In the genomic region with DNA sequence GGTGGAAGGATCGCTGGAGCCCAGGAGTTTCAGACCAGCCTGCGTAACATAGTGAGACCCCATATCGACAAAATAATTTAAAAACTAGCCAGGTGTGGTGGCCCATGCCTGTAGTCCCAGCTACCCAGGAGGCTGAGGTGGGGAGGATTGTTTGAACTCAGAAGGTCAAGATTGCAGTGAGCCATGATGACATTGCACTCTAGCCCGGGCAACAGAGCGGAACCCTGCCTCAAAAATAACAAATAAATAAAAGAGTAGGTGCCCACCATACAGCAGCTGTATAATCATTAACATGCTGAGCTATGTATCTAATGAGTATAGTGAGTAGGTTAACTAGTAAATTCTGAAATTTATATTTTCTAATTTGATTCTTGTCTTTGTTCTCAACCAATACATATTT, we compare ENCODE assay signal across 19 cellular contexts. TPM values are rescaled to one million over a fixed set of nuclear protein-coding genes. Genes with fewer than 3 reads are reported as not detected.
DNase-seq lines count a peak whose midpoint lies in the region; ATAC-seq, FAIRE-seq and TF ChIP-seq lines count a peak whose summit lies in the region.
"Had no signal": no experiment of that assay in that cellular context is flagged by ENCODE, and none has a peak within 500 bp of the region (broad histone marks: within the 10 kb centered on the region; RNA-seq: fewer than 3 reads in every experiment).

No MANE protein-coding gene starts in this region.

- H4K20me1 ChIP-seq in K562 (replicated peaks; ENCODE audit: control insufficient read depth, insufficient read depth, low read length) (peaks cover 6% of the 10 kb centered on the region; the same call in 1 of the 2 replicates), osteoblast (ENCODE audit: insufficient read depth, low read length) (no peaks in the 10 kb centered on the region)

- H3K9me3 Mint-ChIP-seq in effector memory CD8-positive, alpha-beta T cell = no peaks in the 10 kb centered on the region
- H3K9me3 Mint-ChIP-seq: CD4-positive, CD25-positive, alpha-beta regulatory T cell had no signal

- no peaks in the 10 kb centered on the region for H3K27me3 Mint-ChIP-seq in effector memory CD8-positive, alpha-beta T cell
- H3K27me3 Mint-ChIP-seq: CD4-positive, CD25-positive, alpha-beta regulatory T cell had no signal

- ATAC-seq in K562 = peak; percentile 48; the same call in 2 of the 3 replicates
- ATAC-seq in effector memory CD8-positive, alpha-beta T cell (replicated peaks) = no peak
- ATAC-seq: A549, HepG2 had no signal

- no peak for TF ChIP-seq EP300 in K562 (IDR thresholded peaks at IDR 0.05; ENCODE audit: low read length)

- peaks cover 15% of the 10 kb centered on the region for H3K36me3 Mint-ChIP-seq in effector memory CD8-positive, alpha-beta T cell (ENCODE audit: insufficient read depth)

- H3K27ac ChIP-seq in K562 (ENCODE audit: extremely low read depth, low read depth, low read length) (no peak overlapping the region), osteoblast (ENCODE audit: low read depth, low read length) (peak overlapping the region; percentile 79)
- H3K27ac ChIP-seq: A549 had no signal

- H3K27ac Mint-ChIP-seq in effector memory CD8-positive, alpha-beta T cell = no peak overlapping the region
- H3K27ac Mint-ChIP-seq: CD4-positive, CD25-positive, alpha-beta regulatory T cell had no signal

- H3K9me3 ChIP-seq in K562 (replicated peaks; ENCODE audit: control insufficient read depth, insufficient read depth, low read depth, low read length) (no peaks in the 10 kb centered on the region), osteoblast (ENCODE audit: low read depth, low read length) (no peaks in the 10 kb centered on the region)
- H3K9me3 ChIP-seq: A549, HAP-1 had no signal

- H3K4me2 ChIP-seq in K562 (ENCODE audit: insufficient read depth, low read length) (no peak overlapping the region), osteoblast (ENCODE audit: insufficient read depth, low read length) (no peak overlapping the region)
- H3K4me2 ChIP-seq: A549 had no signal

- H2AFZ ChIP-seq in K562 (ENCODE audit: low read depth, low read length) = no peak overlapping the region
- no peak overlapping the region for H2AFZ ChIP-seq in osteoblast (ENCODE audit: low read length)

- no peaks in the 10 kb centered on the region for H3K9me1 ChIP-seq in K562 (ENCODE audit: control insufficient read depth, insufficient read depth, low read length)

- TF ChIP-seq CTCF in K562 (IDR thresholded peaks at IDR 0.05 in 2 of 3, conservative IDR thresholded peaks at IDR 0.05 in 1 of 3; ENCODE audit: insufficient read depth in 2 of 3, low read depth in 1 of 3, low read length in 3 of 3) (no peak), osteoblast (IDR thresholded peaks at IDR 0.05; ENCODE audit: extremely low read depth, low read depth, low read length) (no peak)

- WGBS in K562 (ENCODE audit: insufficient coverage, low coverage, missing lambda C conversion rate) = 56% methylated on average over 4 of the region's 5 CpGs

- no peak overlapping the region for H3K9ac ChIP-seq in K562 (ENCODE audit: insufficient read depth in 1 of 2, low read depth in 2 of 2, low read length in 2 of 2)

- TF ChIP-seq RAD21 in K562 (CRISPR knock-in tag; conservative IDR thresholded peaks at IDR 0.05 in 1 of 2, IDR thresholded peaks at IDR 0.05 in 1 of 2) = no peak

- no peak overlapping the region for H3K4me3 ChIP-seq in K562
- no peak overlapping the region for H3K4me3 ChIP-seq in osteoblast (ENCODE audit: insufficient read depth, low read length)
- H3K4me3 ChIP-seq: A549, HAP-1 had no signal

- no TSS peak for BruUV-seq in K562 (replicated peaks; lab: Mats Ljungman, UMichigan)

- H3K4me1 ChIP-seq in K562 (replicated peaks in 1 of 2; ENCODE audit: control insufficient read depth in 2 of 2, insufficient read depth in 2 of 2, low read length in 2 of 2) = peaks cover 3 to 13% of the 10 kb centered on the region in 2 experiments; a peak in 3 of 5 replicates
- H3K4me1 ChIP-seq in osteoblast (ENCODE audit: insufficient read depth, low read length) = peaks cover 19% of the 10 kb centered on the region
- H3K4me1 ChIP-seq: A549, HAP-1 had no signal

- H3K79me2 ChIP-seq in K562 (ENCODE audit: control insufficient read depth, insufficient read depth, low read length) (no peaks in the 10 kb centered on the region), osteoblast (ENCODE audit: insufficient read depth, low read length) (no peaks in the 10 kb centered on the region)

- no peak for FAIRE-seq in K562 (lab: Jason Lieb, UNC)
- FAIRE-seq: A549, GM12892, H1, HepG2, HTR-8/SVneo had no signal

- H3K4me1 Mint-ChIP-seq in effector memory CD8-positive, alpha-beta T cell (ENCODE audit: low read depth in 2 of 2) = no peaks in the 10 kb centered on the region
- H3K4me1 Mint-ChIP-seq: CD4-positive, CD25-positive, alpha-beta regulatory T cell had no signal

- H3K27me3 ChIP-seq in K562 (ENCODE audit: control insufficient read depth in 2 of 2, insufficient read depth in 2 of 2, low read length in 2 of 2) (0 out of 5 replicates have a peak, but pooled peaks cover 0 to 2% of the 10 kb centered on the region in 2 experiments), osteoblast (ENCODE audit: insufficient read depth, low read length) (no peaks in the 10 kb centered on the region)

- H3K4me3 Mint-ChIP-seq in effector memory CD8-positive, alpha-beta T cell = no peak overlapping the region
- H3K4me3 Mint-ChIP-seq: CD4-positive, CD25-positive, alpha-beta regulatory T cell had no signal

- intact Hi-C loops in K562 (cut with micrococcal nuclease) = no loop called here
- intact Hi-C loops in posterior cingulate gyrus (cut with DNase I) = no loop called here

- no peak for TF ChIP-seq POLR2A in K562 (conservative IDR thresholded peaks at IDR 0.05)

- peaks cover 16% of the 10 kb centered on the region; the same call in 1 of the 3 replicates for H3K36me3 ChIP-seq in K562 (ENCODE audit: control insufficient read depth, insufficient read depth, low read length)
- H3K36me3 ChIP-seq in osteoblast (ENCODE audit: insufficient read depth, low read length) = peaks cover 22% of the 10 kb centered on the region

- in situ Hi-C loops in K562 (cut with MboI) = no loop called here

- DNase-seq in DMS53 treated with DMSO at 0.1 percent for 48 hours (lab: John Stamatoyannopoulos, UW; ENCODE audit: unreplicated experiment) = peak; percentile 49
- no peak for DNase-seq in K562 (ENCODE audit: extremely low read depth in 1 of 4, low spot score in 3 of 4)
- peak; percentile 76 for DNase-seq in left kidney (ENCODE audit: low read depth, low spot score)
- DNase-seq in osteoblast (ENCODE audit: insufficient read length, low spot score, missing footprints) = no peak
- no peak for DNase-seq in NCI-H1694 (lab: John Stamatoyannopoulos, UW)
- DNase-seq in effector memory CD8-positive, alpha-beta T cell = no peak
- DNase-seq in EL = no peak
- DNase-seq in posterior cingulate gyrus = no peak
- DNase-seq: Calu3; CD4-positive, CD25-positive, alpha-beta regulatory T cell; DMS 273 treated with DMSO at 0.1 percent for 48 hours; DMS79 treated with DMSO at 0.1 percent for 48 hours; GDM1 had no signal

- POLR2A ChIA-PET in K562 (lab: Yijun Ruan, JAX) = interaction anchor here (0.6 to 3.2 kb wide), 6 partner anchors 10 to 1578 kb away, joined by 3 to 36 read pairs (median 3); partner anchors contain the start of gene ATP6V0E1

- CTCF ChIA-PET in K562 (lab: Yijun Ruan, JAX; ENCODE audit: low intra/inter-chr PET ratio) = no interaction called here

TF ChIP-seq in K562, 482 proteins besides CTCF, POLR2A, EP300 and RAD21 (continues in another document):
- no peak for TF ChIP-seq HDAC6 (IDR thresholded peaks at IDR 0.05; ENCODE audit: low read depth, low read length)

RNA-seq across cellular contexts. Expression of gene ATP6V0E1, which starts 11.0 kb away (rescaled TPM):
- 118 and 124 TPM in 2 replicates for total RNA-seq in K562 (2011; cell fraction: chromatin; rRNA removed; ENCODE audit: low replicate concordance)
- 113 and 119 TPM in 2 replicates for total RNA-seq in K562 (2011; cell fraction: nucleolus; rRNA removed)
- 146 and 237 TPM in 2 replicates for total RNA-seq in K562 (2011; cell fraction: nucleoplasm; rRNA removed)
- total RNA-seq in K562 (2014; rRNA removed) (50.0 and 63.8 TPM in 2 replicates), K562 (2014; rRNA removed; fragmentation: Illumina TruSeq; extraction: Trizol) (111 and 118 TPM in 2 replicates), K562 (2015; rRNA removed; fragmentation: Illumina TruSeq; extraction: Trizol) (108 and 112 TPM in 2 replicates), K562 (2021) (94.1 and 95.9 TPM in 2 replicates), osteoblast (177 and 181 TPM in 2 replicates)
- polyA plus RNA-seq in K562 (2011; rRNA removed) (128 and 173 TPM in 2 replicates), K562 (2014; fragmentation: Illumina TruSeq; extraction: Trizol) (128 and 132 TPM in 2 replicates), K562 (2014; fragmentation: Nextera tagmentation; extraction: Ambion mirVana) (100 to 1,000 TPM; 368 to 395 TPM), K562 (2014; rRNA removed) (82.7 and 108 TPM in 2 replicates)
- polyA plus RNA-seq in K562 (2011; cell fraction: cytosol; rRNA removed) = 67.8 and 95.8 TPM in 2 replicates
- polyA plus RNA-seq in K562 (2011; cell fraction: nucleus; rRNA removed) = 83.5 and 94.0 TPM in 2 replicates
- 159 and 359 TPM in 2 replicates for polyA plus RNA-seq in K562 (2012)
- 81.0 and 108 TPM in 2 replicates for polyA minus RNA-seq in K562 (2011; rRNA and poly(A)+ RNA removed)
- polyA minus RNA-seq in K562 (2011; cell fraction: cytosol; rRNA and poly(A)+ RNA removed) = 20.7 and 53.3 TPM in 2 replicates
- polyA minus RNA-seq in K562 (2011; cell fraction: nucleus; rRNA and poly(A)+ RNA removed) = 28.9 and 30.8 TPM in 2 replicates

RNA-seq across cellular contexts. Expression of gene RPL26L1, which starts 13.3 kb away (rescaled TPM):
- 7.4 and 7.5 TPM in 2 replicates for total RNA-seq in K562 (2011; cell fraction: chromatin; rRNA removed; ENCODE audit: low replicate concordance)
- 12.2 and 13.7 TPM in 2 replicates for total RNA-seq in K562 (2011; cell fraction: nucleolus; rRNA removed)
- total RNA-seq in K562 (2011; cell fraction: nucleoplasm; rRNA removed) = 10.2 and 11.1 TPM in 2 replicates
- total RNA-seq in K562 (2014; rRNA removed) (67.4 and 70.7 TPM in 2 replicates), K562 (2014; rRNA removed; fragmentation: Illumina TruSeq; extraction: Trizol) (92.1 and 105 TPM in 2 replicates), K562 (2015; rRNA removed; fragmentation: Illumina TruSeq; extraction: Trizol) (82.4 and 88.9 TPM in 2 replicates), K562 (2021) (63.7 and 70.8 TPM in 2 replicates), osteoblast (40.4 and 43.8 TPM in 2 replicates)
- polyA plus RNA-seq in K562 (2011; rRNA removed) (110 and 134 TPM in 2 replicates), K562 (2014; fragmentation: Illumina TruSeq; extraction: Trizol) (80.2 and 96.2 TPM in 2 replicates), K562 (2014; fragmentation: Nextera tagmentation; extraction: Ambion mirVana) (100 to 1,000 TPM; 319 to 328 TPM), K562 (2014; rRNA removed) (112 and 124 TPM in 2 replicates)
- polyA plus RNA-seq in K562 (2011; cell fraction: cytosol; rRNA removed) = 73.9 and 87.3 TPM in 2 replicates
- polyA plus RNA-seq in K562 (2011; cell fraction: nucleus; rRNA removed) = 31.9 and 44.8 TPM in 2 replicates
- 48.7 and 91.6 TPM in 2 replicates for polyA plus RNA-seq in K562 (2012)
- 62.8 and 70.0 TPM in 2 replicates for polyA minus RNA-seq in K562 (2011; rRNA and poly(A)+ RNA removed)
- 24.8 and 36.9 TPM in 2 replicates for polyA minus RNA-seq in K562 (2011; cell fraction: cytosol; rRNA and poly(A)+ RNA removed)
- polyA minus RNA-seq in K562 (2011; cell fraction: nucleus; rRNA and poly(A)+ RNA removed) = 6.6 and 14.6 TPM in 2 replicates

Comparison
In these comparisons a context has a peak if more than half of its experiments do, and no peak if none do; other contexts are left out.
1. DNase-seq: peak in DMS53 treated with DMSO at 0.1 percent for 48 hours (single experiment) and left kidney (single experiment); none in K562 (0 of 4), osteoblast (single experiment), NCI-H1694 (single experiment), effector memory CD8-positive, alpha-beta T cell (0 of 3), EL (single experiment) and posterior cingulate gyrus (0 of 10).